Comparison of ENCODE assay signal across 12 cellular contexts in the genomic region with DNA sequence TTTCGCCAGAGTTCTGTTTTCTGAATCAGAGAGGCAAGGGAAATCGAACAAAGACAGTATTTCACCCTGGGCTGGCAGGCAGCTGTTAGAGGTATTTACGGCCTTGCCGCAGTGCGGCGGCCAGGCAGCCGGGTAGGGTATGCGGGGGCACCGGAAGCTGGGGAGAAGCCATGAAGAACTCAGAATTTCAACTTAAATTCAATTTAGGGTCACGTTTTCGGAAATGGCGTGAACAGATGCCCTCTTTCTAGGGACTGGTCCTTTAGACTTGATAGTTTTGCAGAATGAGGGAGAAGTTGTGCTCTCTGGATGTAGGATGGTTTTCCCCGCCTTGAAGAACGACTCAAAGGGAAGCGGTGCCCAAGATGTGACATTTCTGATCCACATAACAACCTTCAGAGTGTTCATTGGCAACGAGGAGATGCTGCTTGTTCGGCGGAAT. TPM values are rescaled to one million over a fixed set of nuclear protein-coding genes. Genes with fewer than 3 reads are reported as not detected.
DNase-seq lines count a peak whose midpoint lies in the region; ATAC-seq and TF ChIP-seq lines count a peak whose summit lies in the region.
"Had no signal": no experiment of that assay in that cellular context is flagged by ENCODE, and none has a peak within 500 bp of the region (broad histone marks: within the 10 kb centered on the region; RNA-seq: fewer than 3 reads in every experiment).

No MANE protein-coding gene starts in this region.

- peak overlapping the region in 9 of 10 donors; percentile 4 to 68 (median 45) for H3K4me3 Mint-ChIP-seq in naive thymus-derived CD8-positive, alpha-beta T cell

- ATAC-seq in heart left ventricle = no peak
- ATAC-seq in naive thymus-derived CD8-positive, alpha-beta T cell = no peak
- ATAC-seq in GM18502 (IDR thresholded peaks at IDR 0.05; ENCODE audit: poor library complexity, unreplicated experiment) = no peak

- H3K27ac Mint-ChIP-seq in naive thymus-derived CD8-positive, alpha-beta T cell = peak overlapping the region in 2 of 10 donors; percentile 74 to 90

- H3K27me3 ChIP-seq in heart left ventricle (peaks cover 41 to 97% (median 78%) of the 10 kb centered on the region in 9 donors), uterus (no peaks in the 10 kb centered on the region)

- no peak for TF ChIP-seq CTCF in heart left ventricle (IDR thresholded peaks at IDR 0.05)
- TF ChIP-seq CTCF in coronary artery (IDR thresholded peaks at IDR 0.05) = no peak
- TF ChIP-seq CTCF in uterus (IDR thresholded peaks at IDR 0.05) = no peak

- H3K4me1 ChIP-seq in heart left ventricle (peaks cover 0 to 34% (median 14%) of the 10 kb centered on the region in 12 donors), uterus (peaks cover 3 to 22% of the 10 kb centered on the region in 2 donors)

- peak overlapping the region in 2 of 12 donors; percentile 21 to 68 for H3K4me3 ChIP-seq in heart left ventricle
- peak overlapping the region; percentile 71 for H3K4me3 ChIP-seq in coronary artery
- peak overlapping the region; percentile 72 to 85 for H3K4me3 ChIP-seq in uterus
- H3K4me3 ChIP-seq: BLaER1 treated with 17β-estradiol and CSF1 and Interleukin-3, amounts not matched to agents 10 nM and 100 nM; upper lobe of left lung had no signal

- H3K4me1 Mint-ChIP-seq in naive thymus-derived CD8-positive, alpha-beta T cell = peaks cover 9 to 36% (median 31%) of the 10 kb centered on the region in 4 donors

- POLR2A ChIA-PET in naive thymus-derived CD8-positive, alpha-beta T cell (lab: Charles Lee) = no interaction called here

- H3K36me3 ChIP-seq in heart left ventricle = no peaks in the 10 kb centered on the region
- no peaks in the 10 kb centered on the region for H3K36me3 ChIP-seq in uterus
- H3K36me3 ChIP-seq: BLaER1 treated with 17β-estradiol and CSF1 and Interleukin-3, amounts not matched to agents 10 nM and 100 nM; upper lobe of left lung had no signal

- H3K9me3 ChIP-seq in heart left ventricle = no peaks in the 10 kb centered on the region
- no peaks in the 10 kb centered on the region for H3K9me3 ChIP-seq in uterus
- H3K9me3 ChIP-seq: upper lobe of left lung had no signal

- TF ChIP-seq POLR2A in heart left ventricle (IDR thresholded peaks at IDR 0.05) (no peak), uterus (IDR thresholded peaks at IDR 0.05) (no peak)

- peaks cover 0 to 39% (median 8%) of the 10 kb centered on the region in 9 donors for H3K9me3 Mint-ChIP-seq in naive thymus-derived CD8-positive, alpha-beta T cell

- 15 to 23% (median 21%) methylated on average over 18 of the region's 18 CpGs for WGBS in heart left ventricle, 4 donors

- H3K27me3 Mint-ChIP-seq in naive thymus-derived CD8-positive, alpha-beta T cell = peaks cover 63 to 97% (median 85%) of the 10 kb centered on the region in 5 donors

- intact Hi-C loops in cardiac septum (cut with DNase I) (no loop called here), heart left ventricle (cut with DNase I) (loop anchor here in 3 of 10 donors (2.0 to 10.0 kb wide), 3 partner anchors 416 to 678 kb away; no protein-coding TSS in a partner anchor), uterus (cut with DNase I; ENCODE audit: low total_unique reads) (no loop called here)

- H3K27ac ChIP-seq in heart left ventricle (peak overlapping the region in 6 of 12 donors; percentile 1 to 68 (median 51)), coronary artery (peak overlapping the region in 1 of 2 donors; percentile 27), uterus (peak overlapping the region; percentile 98 to 99)
- H3K27ac ChIP-seq: BLaER1 treated with 17β-estradiol and CSF1 and Interleukin-3, amounts not matched to agents 10 nM and 100 nM; upper lobe of left lung had no signal

- H3K36me3 Mint-ChIP-seq in naive thymus-derived CD8-positive, alpha-beta T cell = peaks cover 2 to 21% (median 17%) of the 10 kb centered on the region in 3 donors

- peak; percentile 31 for DNase-seq in cardiac septum (ENCODE audit: low spot score)
- DNase-seq in heart left ventricle = no peak
- DNase-seq in coronary artery (ENCODE audit: low spot score) = no peak
- no peak for DNase-seq in naive thymus-derived CD8-positive, alpha-beta T cell
- DNase-seq in uterus = peak; percentile 28 to 49
- DNase-seq in NCI-H1930 (lab: John Stamatoyannopoulos, UW) = no peak
- DNase-seq in DMS114 treated with DMSO at 0.1 percent for 48 hours (lab: John Stamatoyannopoulos, UW; ENCODE audit: unreplicated experiment) = no peak

RNA-seq across cellular contexts. Expression of a gene that starts 9.7 kb away (rescaled TPM):
- total RNA-seq in cardiac septum (1.1 TPM), heart left ventricle (1 to 10 TPM in 3 of 9 donors, under 1 TPM in 6; 0.37 to 1.8 (median 0.59) TPM), uterus (10 to 100 TPM; 25.8 to 75.6 (median 48.0) TPM)
- polyA plus RNA-seq in heart left ventricle = under 1 TPM; 0.21 to 0.42 TPM
- not detected for total RNA-seq in naive thymus-derived CD8-positive, alpha-beta T cell
- polyA plus RNA-seq in naive thymus-derived CD8-positive, alpha-beta T cell = not detected
- total RNA-seq: OCI-LY7 had no signal
- polyA plus RNA-seq: keratinocyte had no signal

RNA-seq across cellular contexts. Expression of a gene that starts 12.2 kb away (rescaled TPM):
- total RNA-seq in cardiac septum = 0.70 TPM
- total RNA-seq in heart left ventricle = under 1 TPM in 7 of 9 donors, not detected in 2; 0.17 to 0.96 (median 0.42) TPM
- under 1 TPM; 0.10 to 0.19 TPM for polyA plus RNA-seq in heart left ventricle
- not detected for total RNA-seq in naive thymus-derived CD8-positive, alpha-beta T cell
- polyA plus RNA-seq in naive thymus-derived CD8-positive, alpha-beta T cell = not detected
- 10 to 100 TPM in 2 of 4 donors, 1 to 10 TPM in 2; 6.8 to 41.6 (median 13.0) TPM for total RNA-seq in uterus
- total RNA-seq: OCI-LY7 had no signal
- polyA plus RNA-seq: keratinocyte had no signal

RNA-seq across cellular contexts. Expression of a gene that starts 16.7 kb away (rescaled TPM):
- not detected for total RNA-seq in cardiac septum
- under 1 TPM in 2 of 9 donors, not detected in 7; 0.40 to 0.43 TPM for total RNA-seq in heart left ventricle
- polyA plus RNA-seq in heart left ventricle = under 1 TPM in 1 of 2 donors, not detected in 1; 0.23 TPM
- total RNA-seq in naive thymus-derived CD8-positive, alpha-beta T cell = not detected
- not detected for polyA plus RNA-seq in naive thymus-derived CD8-positive, alpha-beta T cell
- 10 to 100 TPM in 3 of 4 donors, 1 to 10 TPM in 1; 3.8 to 78.1 (median 46.4) TPM for total RNA-seq in uterus
- total RNA-seq: OCI-LY7 had no signal
- polyA plus RNA-seq: keratinocyte had no signal

RNA-seq across cellular contexts. Expression of a gene that starts 17.9 kb away (rescaled TPM):
- total RNA-seq in cardiac septum (1.0 TPM), heart left ventricle (1 to 10 TPM in 2 of 9 donors, under 1 TPM in 7; 0.35 to 1.4 (median 0.56) TPM), uterus (10 to 100 TPM; 14.7 to 61.2 (median 22.7) TPM)
- under 1 TPM; 0.04 to 0.30 TPM for polyA plus RNA-seq in heart left ventricle
- total RNA-seq in naive thymus-derived CD8-positive, alpha-beta T cell = not detected
- not detected for polyA plus RNA-seq in naive thymus-derived CD8-positive, alpha-beta T cell
- total RNA-seq: OCI-LY7 had no signal
- polyA plus RNA-seq: keratinocyte had no signal

RNA-seq across cellular contexts. Expression of a gene that starts 22.6 kb away (rescaled TPM):
- total RNA-seq in cardiac septum (0.16 TPM), heart left ventricle (under 1 TPM in 1 of 9 donors, not detected in 8; 0.43 TPM), uterus (10 to 100 TPM in 3 of 4 donors, 1 to 10 TPM in 1; 6.8 to 81.0 (median 53.6) TPM)
- polyA plus RNA-seq in heart left ventricle = under 1 TPM in 1 of 2 donors, not detected in 1; 0.03 TPM
- total RNA-seq in naive thymus-derived CD8-positive, alpha-beta T cell = not detected
- polyA plus RNA-seq in naive thymus-derived CD8-positive, alpha-beta T cell = not detected
- total RNA-seq: OCI-LY7 had no signal
- polyA plus RNA-seq: keratinocyte had no signal

Comparison
In these comparisons a context has a peak if more than half of its experiments do, and no peak if none do; other contexts are left out.
1. DNase-seq: peak in cardiac septum (single experiment) and uterus (2 of 2); none in heart left ventricle (0 of 5), coronary artery (single experiment), naive thymus-derived CD8-positive, alpha-beta T cell (0 of 10), NCI-H1930 (0 of 2) and DMS114 treated with DMSO at 0.1 percent for 48 hours (single experiment).
2. RNA of a gene that starts 9.7 kb away (total RNA-seq): 25.8 to 75.6 TPM in uterus; 1.1 TPM in cardiac septum (single experiment), 0.37 to 1.8 TPM in heart left ventricle and not detected in naive thymus-derived CD8-positive, alpha-beta T cell; every median in the first group is over 4 times any median in the second.